13 cellular contexts compared by ENCODE assay signal in genomic region chrX:12997898-12998687, GRCh38. TPM values are rescaled to one million over a fixed set of nuclear protein-coding genes. Genes with fewer than 3 reads are reported as not detected.
A peak's percentile ranks its signal among the peaks of the same experiment; 100 is the strongest.
DNase-seq lines count a peak whose midpoint lies in the region; ATAC-seq and FAIRE-seq lines count a peak whose summit lies in the region.
"Had no signal": no experiment of that assay in that cellular context is flagged by ENCODE, and none has a peak within 500 bp of the region (broad histone marks: within the 10 kb centered on the region; RNA-seq: fewer than 3 reads in every experiment).

No MANE protein-coding gene starts in this region.

- DNase-seq in NCI-H146 (lab: John Stamatoyannopoulos, UW) (peak; percentile 17), NCI-H146 treated with DMSO at 0.1 percent for 48 hours (lab: John Stamatoyannopoulos, UW; ENCODE audit: unreplicated experiment) (no peak), head of caudate nucleus (peak; percentile 11 to 87 (median 71)), small intestine (peak; percentile 53), NCI-H1048 (lab: John Stamatoyannopoulos, UW) (no peak), NCI-H446 (lab: John Stamatoyannopoulos, UW) (no peak)
- DNase-seq: 8988T, NCI-H1436 had no signal

- H3K27me3 Mint-ChIP-seq in T-helper 1 cell treated with Interleukin-12 subunit alpha and Interleukin-12 subunit beta and Interleukin-4 antibody, amounts not matched to agents 30 μg/mL and 1 μg/mL, for 36 hours (ENCODE audit: low read depth), result no peaks in the 10 kb centered on the region

- H3K4me3 ChIP-seq in small intestine (ENCODE audit: low read depth in 1 of 2, low read length in 2 of 2), result no peak overlapping the region
- H3K4me3 ChIP-seq: lung had no signal

- peaks cover 52% of the 10 kb centered on the region for H3K4me1 Mint-ChIP-seq in T-helper 1 cell treated with Interleukin-12 subunit alpha and Interleukin-12 subunit beta and Interleukin-4 antibody, amounts not matched to agents 30 μg/mL and 1 μg/mL, for 36 hours (ENCODE audit: low read depth)

- no peaks in the 10 kb centered on the region for H3K27me3 ChIP-seq in small intestine (ENCODE audit: control insufficient read depth in 2 of 2, insufficient read depth in 2 of 2, low read length in 2 of 2)

- H3K4me1 ChIP-seq in small intestine (ENCODE audit: control insufficient read depth in 2 of 2, insufficient read depth in 1 of 2, low read depth in 1 of 2, low read length in 1 of 2), result peaks cover 0 to 2% of the 10 kb centered on the region in 2 donors

- H3K9me3 Mint-ChIP-seq in T-helper 1 cell treated with Interleukin-12 subunit alpha and Interleukin-12 subunit beta and Interleukin-4 antibody, amounts not matched to agents 30 μg/mL and 1 μg/mL, for 36 hours, result no peaks in the 10 kb centered on the region

- H3K27ac ChIP-seq in small intestine (ENCODE audit: low read depth in 1 of 2, low read length in 1 of 2), result peak overlapping the region; percentile 61 to 84

- no peak for FAIRE-seq in small intestine (lab: Jason Lieb, UNC)
- FAIRE-seq: endometrium, TTC549 had no signal

- ATAC-seq in GM21381 (IDR thresholded peaks at IDR 0.05; ENCODE audit: unreplicated experiment), result no peak

- no peaks in the 10 kb centered on the region for H3K9me3 ChIP-seq in small intestine (ENCODE audit: control insufficient read depth, low read depth)

- peak overlapping the region; percentile 88 for H3K27ac Mint-ChIP-seq in T-helper 1 cell treated with Interleukin-12 subunit alpha and Interleukin-12 subunit beta and Interleukin-4 antibody, amounts not matched to agents 30 μg/mL and 1 μg/mL, for 36 hours

- peaks cover 4% of the 10 kb centered on the region for H3K36me3 Mint-ChIP-seq in T-helper 1 cell treated with Interleukin-12 subunit alpha and Interleukin-12 subunit beta and Interleukin-4 antibody, amounts not matched to agents 30 μg/mL and 1 μg/mL, for 36 hours (ENCODE audit: low read depth)

- WGBS in small intestine, 3 donors, result 13 to 22% (median 16%) methylated on average over 5 of the region's 5 CpGs

- intact Hi-C loops in head of caudate nucleus (cut with DNase I), result no loop called here

- peak overlapping the region; percentile 54 for H3K4me3 Mint-ChIP-seq in T-helper 1 cell treated with Interleukin-12 subunit alpha and Interleukin-12 subunit beta and Interleukin-4 antibody, amounts not matched to agents 30 μg/mL and 1 μg/mL, for 36 hours

- H3K36me3 ChIP-seq in small intestine (ENCODE audit: control insufficient read depth in 2 of 2, insufficient read depth in 2 of 2, low read length in 2 of 2), result no peaks in the 10 kb centered on the region

RNA-seq across cellular contexts. Expression of gene TMSB4X, which starts 23.2 kb away (rescaled TPM):
- 1,000 to 10,000 TPM; 3,848 to 6,707 (median 4,907) TPM for polyA plus RNA-seq in small intestine

RNA-seq across cellular contexts. Expression of gene FAM9C, which starts 46.3 kb away (rescaled TPM):
- polyA plus RNA-seq in small intestine, result not detected

Comparison
In these comparisons a context has a peak if more than half of its experiments do, and no peak if none do; other contexts are left out.
1. DNase-seq: peak in NCI-H146 (single experiment), head of caudate nucleus (42 of 42) and small intestine (single experiment); none in NCI-H146 treated with DMSO at 0.1 percent for 48 hours (single experiment), NCI-H1048 (single experiment) and NCI-H446 (0 of 2).